Comparison of ENCODE assay signal across 1 cellular context in genomic region chr21:29053011-29053553, GRCh38.
TF ChIP-seq lines count a peak whose summit lies in the region.

No MANE protein-coding gene starts in this region.

TF ChIP-seq in K562, 482 proteins besides CTCF, POLR2A, EP300 and RAD21:
- no peak for TF ChIP-seq WHSC1 (IDR thresholded peaks at IDR 0.05; ENCODE audit: low read length)
- no peak for TF ChIP-seq GTF2B (IDR thresholded peaks at IDR 0.05; ENCODE audit: extremely low read depth, insufficient read length)
- TF ChIP-seq ZNF512 (tag; IDR thresholded peaks at IDR 0.05): no peak
- TF ChIP-seq BRD4 (IDR thresholded peaks at IDR 0.05): no peak
- TF ChIP-seq NCOR1 (IDR thresholded peaks at IDR 0.05): no peak
- TF ChIP-seq E2F6 (IDR thresholded peaks at IDR 0.05; ENCODE audit: borderline replicate concordance in 1 of 2, extremely low read depth in 1 of 2, insufficient read depth in 1 of 2, insufficient read length in 1 of 2, low read depth in 1 of 2, low read length in 1 of 2, poor library complexity in 1 of 2, severe bottlenecking in 1 of 2): no peak
- TF ChIP-seq ZNF354B (CRISPR knock-in tag; IDR thresholded peaks at IDR 0.05): no peak
- no peak for TF ChIP-seq PHF8 (IDR thresholded peaks at IDR 0.05; ENCODE audit: borderline replicate concordance, low read length)
- no peak for TF ChIP-seq ZNF778 (CRISPR knock-in tag; IDR thresholded peaks at IDR 0.05)
- TF ChIP-seq XRCC5 (IDR thresholded peaks at IDR 0.05; ENCODE audit: low read depth, low read length): no peak
- no peak for TF ChIP-seq ETS1 (conservative IDR thresholded peaks at IDR 0.05; ENCODE audit: control insufficient read depth, low read depth, low read length)
